Comparison of ENCODE assay signal across 8 cellular contexts in the genomic region with DNA sequence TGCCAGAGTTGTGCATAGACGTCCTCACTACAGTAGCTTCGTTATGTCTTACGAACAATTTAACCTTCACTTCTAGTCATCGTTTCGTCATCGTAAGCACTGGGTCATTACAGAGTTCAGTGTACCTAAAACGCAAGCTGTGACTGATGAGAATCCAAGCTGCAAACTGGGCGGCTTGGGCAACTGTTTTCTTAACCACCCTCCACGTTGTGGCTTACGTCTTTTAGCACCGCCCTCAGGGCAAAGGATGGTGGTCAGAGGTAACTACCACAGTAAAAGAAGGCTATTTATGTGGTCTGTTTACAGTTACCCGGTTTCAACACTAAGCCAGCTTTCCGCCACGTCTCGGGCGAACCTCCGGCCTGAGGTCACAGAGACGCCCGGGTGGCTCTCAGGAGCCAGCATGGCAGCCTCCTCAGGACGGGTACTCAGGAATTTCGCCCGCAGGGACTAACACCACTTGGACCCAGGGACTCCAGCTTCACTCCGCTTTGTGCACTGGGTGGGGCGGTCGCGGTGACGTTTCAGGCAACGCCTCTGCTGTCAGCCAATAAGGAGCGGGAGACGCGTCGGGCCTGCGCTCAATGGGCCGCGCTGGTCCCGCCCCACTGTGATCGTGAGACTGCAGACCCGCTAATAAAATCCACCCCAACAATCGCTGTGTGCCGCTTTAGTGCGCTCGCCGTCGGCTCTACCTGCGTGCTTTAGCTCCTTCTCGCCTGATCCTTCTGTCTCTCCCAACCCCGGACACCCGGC. TPM values are rescaled to one million over a fixed set of nuclear protein-coding genes. Genes with fewer than 3 reads are reported as not detected.
DNase-seq lines count a peak whose midpoint lies in the region; ATAC-seq and TF ChIP-seq lines count a peak whose summit lies in the region.

A gene (plus strand): TSS at position 665 of the 756 bp plus-strand sequence. CDS start 148 bp downstream, outside the sequence.

- DNase-seq in NCI-H1092 (lab: John Stamatoyannopoulos, UW), result peak; percentile 83
- DNase-seq in glomerular visceral epithelial cell (ENCODE audit: extremely low spot score), result peak; percentile 98
- peak; percentile 84 for DNase-seq in omental fat pad (ENCODE audit: low spot score)
- peak; percentile 91 for DNase-seq in thoracic aorta (ENCODE audit: low spot score)

- H3K36me3 Mint-ChIP-seq in activated naive CD8-positive, alpha-beta T cell, result no peaks in the 10 kb centered on the region

- peak within 1 kb of the TSS; percentile 88 to 94 for H3K27ac ChIP-seq in thoracic aorta

- H3K36me3 ChIP-seq in thoracic aorta, result peaks cover 3% of the 10 kb centered on the region

- peak within 1 kb of the TSS; percentile 92 for H3K4me3 Mint-ChIP-seq in activated naive CD8-positive, alpha-beta T cell

- H3K4me3 ChIP-seq in GM08714 (ENCODE audit: low read length) (peak within 1 kb of the TSS; percentile 65), thoracic aorta (peak within 1 kb of the TSS; percentile 83)

- TF ChIP-seq CTCF in omental fat pad (IDR thresholded peaks at IDR 0.05), result no peak
- TF ChIP-seq CTCF in thoracic aorta (IDR thresholded peaks at IDR 0.05), result no peak

- peaks cover 9 to 20% of the 10 kb centered on the region in 2 donors for H3K4me1 ChIP-seq in thoracic aorta (ENCODE audit: control insufficient read depth in 1 of 2, low read depth in 2 of 2)

- no peaks in the 10 kb centered on the region for H3K9me3 ChIP-seq in thoracic aorta

- no peaks in the 10 kb centered on the region for H3K9me3 Mint-ChIP-seq in activated naive CD8-positive, alpha-beta T cell (ENCODE audit: low read depth)

- H3K4me1 Mint-ChIP-seq in activated naive CD8-positive, alpha-beta T cell (ENCODE audit: low read depth), result peaks cover 18% of the 10 kb centered on the region

- H3K27me3 ChIP-seq in thoracic aorta (replicated peaks; ENCODE audit: insufficient read depth), result no peaks in the 10 kb centered on the region

- no peaks in the 10 kb centered on the region for H3K27me3 Mint-ChIP-seq in activated naive CD8-positive, alpha-beta T cell

- peak; percentile 98 for ATAC-seq in HG02588 (IDR thresholded peaks at IDR 0.05; ENCODE audit: unreplicated experiment)
- ATAC-seq in SK-N-SH treated with all-trans-retinoic acid at 6 μM for 48 hours, result peak; percentile 99
- peak; percentile 100 for ATAC-seq in omental fat pad (ENCODE audit: low FRiP score)
- ATAC-seq in thoracic aorta (ENCODE audit: insufficient number of reproducible peaks, low FRiP score, low read depth), result peak; percentile 98

- peak within 1 kb of the TSS; percentile 85 for H3K27ac Mint-ChIP-seq in activated naive CD8-positive, alpha-beta T cell

TF ChIP-seq in SK-N-SH treated with all-trans-retinoic acid at 6 μM for 48 hours, 23 proteins besides CTCF, POLR2A, EP300 and RAD21:
- TF ChIP-seq, protein P1, sequence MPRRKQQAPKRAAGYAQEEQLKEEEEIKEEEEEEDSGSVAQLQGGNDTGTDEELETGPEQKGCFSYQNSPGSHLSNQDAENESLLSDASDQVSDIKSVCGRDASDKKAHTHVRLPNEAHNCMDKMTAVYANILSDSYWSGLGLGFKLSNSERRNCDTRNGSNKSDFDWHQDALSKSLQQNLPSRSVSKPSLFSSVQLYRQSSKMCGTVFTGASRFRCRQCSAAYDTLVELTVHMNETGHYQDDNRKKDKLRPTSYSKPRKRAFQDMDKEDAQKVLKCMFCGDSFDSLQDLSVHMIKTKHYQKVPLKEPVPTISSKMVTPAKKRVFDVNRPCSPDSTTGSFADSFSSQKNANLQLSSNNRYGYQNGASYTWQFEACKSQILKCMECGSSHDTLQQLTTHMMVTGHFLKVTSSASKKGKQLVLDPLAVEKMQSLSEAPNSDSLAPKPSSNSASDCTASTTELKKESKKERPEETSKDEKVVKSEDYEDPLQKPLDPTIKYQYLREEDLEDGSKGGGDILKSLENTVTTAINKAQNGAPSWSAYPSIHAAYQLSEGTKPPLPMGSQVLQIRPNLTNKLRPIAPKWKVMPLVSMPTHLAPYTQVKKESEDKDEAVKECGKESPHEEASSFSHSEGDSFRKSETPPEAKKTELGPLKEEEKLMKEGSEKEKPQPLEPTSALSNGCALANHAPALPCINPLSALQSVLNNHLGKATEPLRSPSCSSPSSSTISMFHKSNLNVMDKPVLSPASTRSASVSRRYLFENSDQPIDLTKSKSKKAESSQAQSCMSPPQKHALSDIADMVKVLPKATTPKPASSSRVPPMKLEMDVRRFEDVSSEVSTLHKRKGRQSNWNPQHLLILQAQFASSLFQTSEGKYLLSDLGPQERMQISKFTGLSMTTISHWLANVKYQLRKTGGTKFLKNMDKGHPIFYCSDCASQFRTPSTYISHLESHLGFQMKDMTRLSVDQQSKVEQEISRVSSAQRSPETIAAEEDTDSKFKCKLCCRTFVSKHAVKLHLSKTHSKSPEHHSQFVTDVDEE (CRISPR knock-in tag; IDR thresholded peaks at IDR 0.05), result peak; percentile 58
- no peak for TF ChIP-seq RARB (CRISPR knock-in tag; IDR thresholded peaks at IDR 0.05)
TF ChIP-seq in SK-N-SH treated with all-trans-retinoic acid at 6 μM for 48 hours: peak in this region for 1.

RNA-seq across cellular contexts. Expression of the gene that starts here (rescaled TPM):
- 10 to 100 TPM in 1 of 4 donors, 1 to 10 TPM in 3; 4.9 to 13.3 (median 6.6) TPM for total RNA-seq in omental fat pad
- 1 to 10 TPM in 1 of 2 donors, under 1 TPM in 1; 0.81 to 4.4 TPM for total RNA-seq in thoracic aorta

Comparison
In these comparisons a context has a peak if more than half of its experiments do, and no peak if none do; other contexts are left out.
1. Peak in every context shown above with its lines: DNase-seq, ATAC-seq, H3K4me3 ChIP-seq and H3K27ac ChIP-seq.